Comparison of ENCODE assay signal across 18 cellular contexts in the genomic region with DNA sequence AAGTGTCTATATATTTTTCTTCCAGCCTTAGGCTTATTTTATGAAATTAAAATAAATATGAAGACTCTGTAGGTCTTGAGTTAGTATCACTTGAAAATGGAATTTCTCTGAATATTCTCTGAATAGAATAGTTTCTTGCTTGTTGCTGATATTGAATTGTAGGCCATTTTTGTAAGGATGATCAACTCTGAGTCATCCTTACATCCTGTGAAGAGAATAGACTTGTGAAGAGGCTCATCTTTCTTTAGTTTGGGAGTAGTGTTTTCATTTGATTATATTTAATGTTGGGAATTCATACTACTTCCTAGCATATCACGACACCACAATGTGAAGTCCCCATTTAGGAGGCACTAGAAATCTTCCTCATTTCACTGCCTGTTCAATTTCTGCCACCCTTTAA. TPM values are rescaled to one million over a fixed set of nuclear protein-coding genes. Genes with fewer than 3 reads are reported as not detected.
"Had no signal": no experiment of that assay in that cellular context is flagged by ENCODE, and none has a peak within 500 bp of the region (broad histone marks: within the 10 kb centered on the region; RNA-seq: fewer than 3 reads in every experiment).

No MANE protein-coding gene starts in this region.

- H3K27me3 Mint-ChIP-seq: naive B cell had no signal

- H3K4me3 Mint-ChIP-seq: activated CD4-positive, alpha-beta memory T cell treated with anti-CD3 and anti-CD28 coated beads, Interleukin-2, amount 10 ng/mL, durations not matched to agents 7 days and 5 days; activated CD8-positive, alpha-beta memory T cell treated with anti-CD3 and anti-CD28 coated beads, Interleukin-2, amount 10 ng/mL, durations not matched to agents 7 days and 5 days; activated naive CD4-positive, alpha-beta T cell treated with anti-CD3 and anti-CD28 coated beads for 36 hours; neural crest cell had no signal

- H2AFZ ChIP-seq: hepatocyte had no signal

- H3K4me2 ChIP-seq: hepatocyte had no signal

- H3K4me3 ChIP-seq: coronary artery, esophagus muscularis mucosa, hepatocyte, left lung, thyroid gland had no signal

- H3K27ac ChIP-seq: brain microvascular endothelial cell, coronary artery, esophagus muscularis mucosa, hepatocyte, left lung, thyroid gland had no signal

- H3K36me3 ChIP-seq: brain microvascular endothelial cell, esophagus muscularis mucosa, left lung, thyroid gland had no signal

- H3K36me3 Mint-ChIP-seq: naive B cell had no signal

- ATAC-seq: activated CD8-positive, alpha-beta memory T cell treated with anti-CD3 and anti-CD28 coated beads, Interleukin-2, amount 10 ng/mL, durations not matched to agents 7 days and 5 days; left lung had no signal

- DNase-seq: activated CD4-positive, alpha-beta memory T cell treated with anti-CD3 and anti-CD28 coated beads, Interleukin-2, amount 10 ng/mL, durations not matched to agents 7 days and 5 days; activated CD4-positive, alpha-beta T cell treated with anti-CD3 and anti-CD28 coated beads for 48 hours; activated CD4-positive, CD25-positive, alpha-beta regulatory T cell; activated CD8-positive, alpha-beta memory T cell treated with anti-CD3 and anti-CD28 coated beads, Interleukin-2, amount 10 ng/mL, durations not matched to agents 7 days and 5 days; activated naive CD4-positive, alpha-beta T cell treated with anti-CD3 and anti-CD28 coated beads for 36 hours; aorta; brain microvascular endothelial cell; kidney; left lung; naive B cell; stimulated activated CD4-positive, alpha-beta T cell treated with anti-CD3 and anti-CD28 coated beads, Interleukin-12 subunit alpha, Interleukin-12 subunit beta, amount 100 ng/mL, for 4 hours; stimulated activated CD4-positive, alpha-beta T cell treated with anti-CD3 and anti-CD28 coated beads, Interleukin-1b, Interleukin-23, amount 100 ng/mL, for 48 hours; stimulated activated naive CD4-positive, alpha-beta T cell treated with Interleukin-2 at 50 U/mL for 16 hours; thyroid gland had no signal

- H3K79me2 ChIP-seq: hepatocyte had no signal

- H3K27me3 ChIP-seq: brain microvascular endothelial cell, thyroid gland had no signal

- H3K9me3 ChIP-seq: esophagus muscularis mucosa, left lung, thyroid gland had no signal

- H3K27ac Mint-ChIP-seq: activated CD4-positive, alpha-beta memory T cell treated with anti-CD3 and anti-CD28 coated beads, Interleukin-2, amount 10 ng/mL, durations not matched to agents 7 days and 5 days; activated CD8-positive, alpha-beta memory T cell treated with anti-CD3 and anti-CD28 coated beads, Interleukin-2, amount 10 ng/mL, durations not matched to agents 7 days and 5 days; activated naive CD4-positive, alpha-beta T cell treated with anti-CD3 and anti-CD28 coated beads for 36 hours had no signal

RNA-seq across cellular contexts. Expression of a gene that starts 27.5 kb away (rescaled TPM):
- total RNA-seq: activated CD4-positive, alpha-beta memory T cell treated with anti-CD3 and anti-CD28 coated beads, Interleukin-2, amount 10 ng/mL, durations not matched to agents 7 days and 5 days; activated CD8-positive, alpha-beta memory T cell treated with anti-CD3 and anti-CD28 coated beads, Interleukin-2, amount 10 ng/mL, durations not matched to agents 7 days and 5 days; activated naive CD4-positive, alpha-beta T cell treated with anti-CD3 and anti-CD28 coated beads for 36 hours; neural crest cell had no signal
